ENCODE assay signal across 9 cellular contexts in genomic region chr6:12010635-12011275, GRCh38. TPM values are rescaled to one million over a fixed set of nuclear protein-coding genes. Genes with fewer than 3 reads are reported as not detected.
DNase-seq lines count a peak whose midpoint lies in the region; ATAC-seq and FAIRE-seq lines count a peak whose summit lies in the region.
"Had no signal": no experiment of that assay in that cellular context is flagged by ENCODE, and none has a peak within 500 bp of the region (broad histone marks: within the 10 kb centered on the region; RNA-seq: fewer than 3 reads in every experiment).

No MANE protein-coding gene starts in this region.

- H3K9me3 ChIP-seq in skeletal muscle satellite cell (replicated peaks; ENCODE audit: low read length): peaks cover 5% of the 10 kb centered on the region

- H3K4me1 ChIP-seq in skeletal muscle satellite cell (ENCODE audit: control insufficient read depth, insufficient read depth, low read length): peaks cover 30% of the 10 kb centered on the region

- peak overlapping the region; percentile 85 for H3K4me2 ChIP-seq in skeletal muscle satellite cell (ENCODE audit: low read length)

- H3K4me3 ChIP-seq in iPS-11a (ENCODE audit: low read depth, low read length): peak overlapping the region; percentile 45
- H3K4me3 ChIP-seq in skeletal muscle satellite cell (ENCODE audit: low read length): peak overlapping the region; percentile 87

- H3K27me3 ChIP-seq in skeletal muscle satellite cell (ENCODE audit: control insufficient read depth, insufficient read depth, low read length): no peaks in the 10 kb centered on the region

- peak overlapping the region; percentile 96 for H3K9ac ChIP-seq in skeletal muscle satellite cell (ENCODE audit: low read depth, low read length)

- DNase-seq in DMS 273 (lab: John Stamatoyannopoulos, UW; ENCODE audit: unreplicated experiment) (peak; percentile 90), GM19239 (ENCODE audit: insufficient read length, low spot score) (peak; percentile 23), NCI-H69 (lab: John Stamatoyannopoulos, UW) (peak; percentile 88), amygdala (lab: John Stamatoyannopoulos, UW) (peak in 45 of 56 donors; percentile 20 to 86 (median 65)), AG08395 (ENCODE audit: low spot score) (no peak)

- peak; percentile 93 for FAIRE-seq in GM19239 (lab: Jason Lieb, UNC)
- FAIRE-seq: colon had no signal

- peaks cover 5% of the 10 kb centered on the region for H3K36me3 ChIP-seq in skeletal muscle satellite cell (ENCODE audit: insufficient read depth, low read length)

- peak; percentile 27 for ATAC-seq in HG03280 (IDR thresholded peaks at IDR 0.05; ENCODE audit: unreplicated experiment)

RNA-seq across cellular contexts. Expression of gene HIVEP1, which starts 1.4 kb away (rescaled TPM):
- total RNA-seq in skeletal muscle satellite cell (2012; rRNA removed): 4.2 and 5.6 TPM in 2 replicates
